ENCODE assay signal across 8 cellular contexts in genomic region chr6:25070547-25071366, GRCh38.
DNase-seq lines count a peak whose midpoint lies in the region; ATAC-seq and TF ChIP-seq lines count a peak whose summit lies in the region.

No MANE protein-coding gene starts in this region.

- no peaks in the 10 kb centered on the region for H3K36me3 Mint-ChIP-seq in activated naive CD8-positive, alpha-beta T cell treated with anti-CD3 and anti-CD28 coated beads for 36 hours

- H3K27ac Mint-ChIP-seq in activated naive CD8-positive, alpha-beta T cell treated with anti-CD3 and anti-CD28 coated beads for 36 hours: peak overlapping the region; percentile 90

- no peaks in the 10 kb centered on the region for H3K9me3 Mint-ChIP-seq in activated naive CD8-positive, alpha-beta T cell treated with anti-CD3 and anti-CD28 coated beads for 36 hours

- peak overlapping the region in 3 of 12 donors; percentile 31 to 58 (median 42) for H3K27ac ChIP-seq in heart left ventricle

- no peak for TF ChIP-seq POLR2A in heart left ventricle (IDR thresholded peaks at IDR 0.05)

- H3K4me1 Mint-ChIP-seq in activated naive CD8-positive, alpha-beta T cell treated with anti-CD3 and anti-CD28 coated beads for 36 hours: peaks cover 7% of the 10 kb centered on the region

- H3K36me3 ChIP-seq in heart left ventricle: no peaks in the 10 kb centered on the region

- no peaks in the 10 kb centered on the region for H3K27me3 ChIP-seq in heart left ventricle

- H3K4me1 ChIP-seq in heart left ventricle: peaks cover 0 to 6% (median 0%) of the 10 kb centered on the region in 12 donors

- no peaks in the 10 kb centered on the region for H3K27me3 Mint-ChIP-seq in activated naive CD8-positive, alpha-beta T cell treated with anti-CD3 and anti-CD28 coated beads for 36 hours

- 38 to 46% (median 40%) methylated on average over 13 of the region's 13 CpGs for WGBS in heart left ventricle, 4 donors

- DNase-seq in GM10248 (ENCODE audit: extremely low spot score): peak; percentile 69
- peak; percentile 70 for DNase-seq in NCI-H128 (lab: John Stamatoyannopoulos, UW; ENCODE audit: unreplicated experiment)
- peak; percentile 48 to 79 for DNase-seq in SW 1271 (lab: John Stamatoyannopoulos, UW)
- DNase-seq in activated naive CD8-positive, alpha-beta T cell treated with anti-CD3 and anti-CD28 coated beads for 36 hours: peak; percentile 76
- peak; percentile 73 to 78 (median 76) for DNase-seq in heart left ventricle
- peak; percentile 75 for DNase-seq in renal cortical epithelial cell (ENCODE audit: low read depth)

- TF ChIP-seq CTCF in GM10248 (IDR thresholded peaks at IDR 0.05; ENCODE audit: control extremely low read depth, extremely low read depth, low read depth, missing control alignments): peak; percentile 78
- peak; percentile 87 to 96 (median 94) for TF ChIP-seq CTCF in heart left ventricle (IDR thresholded peaks at IDR 0.05)

- peaks cover 0 to 6% (median 0%) of the 10 kb centered on the region in 12 donors for H3K9me3 ChIP-seq in heart left ventricle

- peak overlapping the region in 1 of 12 donors; percentile 20 for H3K4me3 ChIP-seq in heart left ventricle

- intact Hi-C loops in heart left ventricle (cut with DNase I): loop anchor here in 9 of 10 donors (1.0 to 10.0 kb wide), 9 partner anchors 78 to 490 kb away; no protein-coding TSS in a partner anchor

- CTCF ChIA-PET in GM10248 (lab: Yijun Ruan, JAX): interaction anchor here (0.6 to 6.3 kb wide), 54 partner anchors 10 to 491 kb away, joined by 3 to 132 read pairs (median 6); no protein-coding TSS in a partner anchor

- H3K4me3 Mint-ChIP-seq in activated naive CD8-positive, alpha-beta T cell treated with anti-CD3 and anti-CD28 coated beads for 36 hours: peak overlapping the region; percentile 68

- ATAC-seq in HG02610 (IDR thresholded peaks at IDR 0.05; ENCODE audit: unreplicated experiment) (peak; percentile 69), heart left ventricle (peak in 3 of 4 donors; percentile 87 to 88 (median 87)), GM21737 (IDR thresholded peaks at IDR 0.05; ENCODE audit: unreplicated experiment) (no peak)

- POLR2A ChIA-PET in GM10248 (lab: Yijun Ruan, JAX): no interaction called here
